20 cellular contexts compared by ENCODE assay signal in genomic region chr19:1085053-1085658, GRCh38. TPM values are rescaled to one million over a fixed set of nuclear protein-coding genes. Genes with fewer than 3 reads are reported as not detected.
DNase-seq lines count a peak whose midpoint lies in the region; ATAC-seq, FAIRE-seq and TF ChIP-seq lines count a peak whose summit lies in the region.
"Had no signal": no experiment of that assay in that cellular context is flagged by ENCODE, and none has a peak within 500 bp of the region (broad histone marks: within the 10 kb centered on the region; RNA-seq: fewer than 3 reads in every experiment).

No MANE protein-coding gene starts in this region.

- ATAC-seq in HG02571 (IDR thresholded peaks at IDR 0.05; ENCODE audit: unreplicated experiment): no peak
- ATAC-seq: heart left ventricle had no signal

- H3K9me3 Mint-ChIP-seq in CD14-positive monocyte: no peaks in the 10 kb centered on the region
- H3K9me3 Mint-ChIP-seq in CD8-positive, alpha-beta memory T cell: no peaks in the 10 kb centered on the region
- H3K9me3 Mint-ChIP-seq in activated CD4-positive, alpha-beta memory T cell treated with anti-CD3 and anti-CD28 coated beads for 36 hours: no peaks in the 10 kb centered on the region
- H3K9me3 Mint-ChIP-seq in glutamatergic neuron (ENCODE audit: unreplicated experiment): peaks cover 2% of the 10 kb centered on the region
- H3K9me3 Mint-ChIP-seq: mesothelial cell of epicardium had no signal

- peaks cover 53% of the 10 kb centered on the region for H3K36me3 ChIP-seq in CD8-positive, alpha-beta memory T cell (ENCODE audit: insufficient read depth, low read length)

- TF ChIP-seq CTCF in CD14-positive monocyte (IDR thresholded peaks at IDR 0.05): no peak
- TF ChIP-seq CTCF in glutamatergic neuron (IDR thresholded peaks at IDR 0.05; ENCODE audit: partially characterized antibody, unreplicated experiment): no peak

- H3K4me3 ChIP-seq in CD8-positive, alpha-beta memory T cell (ENCODE audit: low read length): no peak overlapping the region
- H3K4me3 ChIP-seq: esophagus muscularis mucosa, heart left ventricle, vagina had no signal

- peaks cover 67% of the 10 kb centered on the region for H3K4me1 Mint-ChIP-seq in CD14-positive monocyte
- H3K4me1 Mint-ChIP-seq in CD8-positive, alpha-beta memory T cell: peaks cover 34 to 80% (median 41%) of the 10 kb centered on the region in 3 donors
- H3K4me1 Mint-ChIP-seq in activated CD4-positive, alpha-beta memory T cell treated with anti-CD3 and anti-CD28 coated beads for 36 hours (ENCODE audit: low read depth): peaks cover 52% of the 10 kb centered on the region
- H3K4me1 Mint-ChIP-seq in glutamatergic neuron (ENCODE audit: low read depth, unreplicated experiment): peaks cover 2% of the 10 kb centered on the region
- H3K4me1 Mint-ChIP-seq: mesothelial cell of epicardium had no signal

- FAIRE-seq in RCC 7860 (lab: Jason Lieb, UNC): no peak
- FAIRE-seq: kidney had no signal

- intact Hi-C loops in CD14-positive monocyte (cut with micrococcal nuclease): no loop called here
- intact Hi-C loops in activated CD4-positive, alpha-beta memory T cell treated with anti-CD3 and anti-CD28 coated beads for 36 hours (cut with micrococcal nuclease): no loop called here

- peaks cover 74% of the 10 kb centered on the region for H3K4me1 ChIP-seq in CD8-positive, alpha-beta memory T cell (ENCODE audit: insufficient read depth, low read length)

- POLR2A ChIA-PET in CD8-positive, alpha-beta memory T cell (lab: Charles Lee): interaction anchor here (1.0 to 18.2 kb wide), 6 partner anchors 9 to 175 kb away, joined by 3 to 737 read pairs (median 4); partner anchors contain the start of gene ARHGAP45
- POLR2A ChIA-PET in activated CD4-positive, alpha-beta memory T cell treated with anti-CD3 and anti-CD28 coated beads for 36 hours (lab: Charles Lee): interaction anchor here (1.0 to 4.6 kb wide), 3 partner anchors 9 to 45 kb away, joined by 3 to 26 read pairs (median 18); partner anchors contain the start of gene POLR2E

- no peak overlapping the region for H3K4me3 Mint-ChIP-seq in CD14-positive monocyte
- H3K4me3 Mint-ChIP-seq in CD8-positive, alpha-beta memory T cell: peak overlapping the region in 5 of 7 donors; percentile 23 to 66 (median 39)
- peak overlapping the region; percentile 9 for H3K4me3 Mint-ChIP-seq in activated CD4-positive, alpha-beta memory T cell treated with anti-CD3 and anti-CD28 coated beads for 36 hours
- peak overlapping the region; percentile 18 for H3K4me3 Mint-ChIP-seq in glutamatergic neuron (ENCODE audit: unreplicated experiment)
- H3K4me3 Mint-ChIP-seq: mesothelial cell of epicardium had no signal

- H3K27ac Mint-ChIP-seq in CD14-positive monocyte: peak overlapping the region; percentile 64 to 89 (median 85)
- peak overlapping the region; percentile 55 to 93 (median 80) for H3K27ac Mint-ChIP-seq in CD8-positive, alpha-beta memory T cell
- peak overlapping the region; percentile 66 for H3K27ac Mint-ChIP-seq in activated CD4-positive, alpha-beta memory T cell treated with anti-CD3 and anti-CD28 coated beads for 36 hours
- peak overlapping the region; percentile 38 for H3K27ac Mint-ChIP-seq in glutamatergic neuron (ENCODE audit: unreplicated experiment)
- H3K27ac Mint-ChIP-seq: mesothelial cell of epicardium had no signal

- H3K36me3 Mint-ChIP-seq in CD14-positive monocyte (peaks cover 44 to 73% of the 10 kb centered on the region in 2 donors), glutamatergic neuron (ENCODE audit: unreplicated experiment) (no peaks in the 10 kb centered on the region)
- peaks cover 0 to 75% (median 0%) of the 10 kb centered on the region in 3 donors for H3K36me3 Mint-ChIP-seq in CD8-positive, alpha-beta memory T cell
- H3K36me3 Mint-ChIP-seq in activated CD4-positive, alpha-beta memory T cell treated with anti-CD3 and anti-CD28 coated beads for 36 hours: peaks cover 49% of the 10 kb centered on the region

- CTCF ChIA-PET in CD8-positive, alpha-beta memory T cell (lab: Charles Lee): interaction anchor here (0.9 to 18.7 kb wide), 6 partner anchors 9 to 159 kb away, joined by 3 to 264 read pairs (median 30); partner anchors contain the start of gene ARHGAP45
- CTCF ChIA-PET in activated CD4-positive, alpha-beta memory T cell treated with anti-CD3 and anti-CD28 coated beads for 36 hours (lab: Charles Lee): interaction anchor here (0.8 to 6.9 kb wide), 2 partner anchors 9 to 19 kb away, joined by 3 to 41 read pairs; partner anchors contain the start of gene ARHGAP45

- H3K9me3 ChIP-seq in CD8-positive, alpha-beta memory T cell (ENCODE audit: low read length): no peaks in the 10 kb centered on the region
- H3K9me3 ChIP-seq: esophagus muscularis mucosa, heart left ventricle, vagina had no signal

- H3K27me3 ChIP-seq in CD8-positive, alpha-beta memory T cell (ENCODE audit: insufficient read depth, low read length, poor library complexity, severe bottlenecking): no peaks in the 10 kb centered on the region
- H3K27me3 ChIP-seq: vagina had no signal

- DNase-seq in CD14-positive monocyte (ENCODE audit: low spot score) (no peak), glutamatergic neuron (no peak), RCC 7860 (ENCODE audit: low spot score) (no peak), iPS-NIHi11 (ENCODE audit: low spot score) (no peak)
- no peak for DNase-seq in CD8-positive, alpha-beta memory T cell
- no peak for DNase-seq in activated CD4-positive, alpha-beta memory T cell treated with anti-CD3 and anti-CD28 coated beads for 36 hours
- DNase-seq: activated CD4-positive, CD25-positive, alpha-beta regulatory T cell; C1 segment of cervical spinal cord; dermis blood vessel endothelial cell; kidney; NCI-H1417 treated with DMSO at 0.1 percent for 48 hours; NCI-H226; stimulated activated naive CD4-positive, alpha-beta T cell treated with Interleukin-2 at 50 U/mL for 16 hours had no signal

- peaks cover 0 to 5% (median 0%) of the 10 kb centered on the region in 3 donors for H3K27me3 Mint-ChIP-seq in CD14-positive monocyte (ENCODE audit: low read depth in 3 of 3)
- peaks cover 0 to 5% of the 10 kb centered on the region in 2 donors for H3K27me3 Mint-ChIP-seq in CD8-positive, alpha-beta memory T cell
- no peaks in the 10 kb centered on the region for H3K27me3 Mint-ChIP-seq in activated CD4-positive, alpha-beta memory T cell treated with anti-CD3 and anti-CD28 coated beads for 36 hours
- H3K27me3 Mint-ChIP-seq in glutamatergic neuron (ENCODE audit: unreplicated experiment): peaks cover 2% of the 10 kb centered on the region

- no peak overlapping the region for H3K27ac ChIP-seq in CD8-positive, alpha-beta memory T cell (ENCODE audit: low read depth, low read length)
- H3K27ac ChIP-seq: esophagus muscularis mucosa, heart left ventricle, HL-60, KMS-11, vagina had no signal

RNA-seq across cellular contexts. Expression of gene POLR2E, which starts 10.0 kb away (rescaled TPM):
- polyA plus RNA-seq in CD14-positive monocyte: 100 to 1,000 TPM; 195 to 222 TPM
- total RNA-seq in CD8-positive, alpha-beta memory T cell: 100 to 1,000 TPM; 270 to 278 TPM
- 249 TPM for polyA plus RNA-seq in CD8-positive, alpha-beta memory T cell
- 100 to 1,000 TPM; 204 to 207 TPM for total RNA-seq in activated CD4-positive, alpha-beta memory T cell treated with anti-CD3 and anti-CD28 coated beads for 36 hours
- total RNA-seq in glutamatergic neuron (ENCODE audit: unreplicated experiment): 140 TPM

RNA-seq across cellular contexts. Expression of gene ARHGAP45, which starts 18.2 kb away (rescaled TPM):
- polyA plus RNA-seq in CD14-positive monocyte: 100 to 1,000 TPM; 108 to 137 TPM
- 100 to 1,000 TPM; 212 to 220 TPM for total RNA-seq in CD8-positive, alpha-beta memory T cell
- polyA plus RNA-seq in CD8-positive, alpha-beta memory T cell: 478 TPM
- total RNA-seq in activated CD4-positive, alpha-beta memory T cell treated with anti-CD3 and anti-CD28 coated beads for 36 hours: 100 to 1,000 TPM; 136 to 142 TPM
- 1.7 TPM for total RNA-seq in glutamatergic neuron (ENCODE audit: unreplicated experiment)

RNA-seq across cellular contexts. Expression of gene GPX4, which starts 18.6 kb away (rescaled TPM):
- 100 to 1,000 TPM; 459 to 508 TPM for polyA plus RNA-seq in CD14-positive monocyte
- total RNA-seq in CD8-positive, alpha-beta memory T cell: 100 to 1,000 TPM; 222 TPM
- polyA plus RNA-seq in CD8-positive, alpha-beta memory T cell: 373 TPM
- total RNA-seq in activated CD4-positive, alpha-beta memory T cell treated with anti-CD3 and anti-CD28 coated beads for 36 hours: 100 to 1,000 TPM; 274 to 275 TPM
- total RNA-seq in glutamatergic neuron (ENCODE audit: unreplicated experiment): 210 TPM

RNA-seq across cellular contexts. Expression of gene ABCA7, which starts 45.2 kb away (rescaled TPM):
- polyA plus RNA-seq in CD14-positive monocyte: 1 to 10 TPM; 1.7 to 7.8 TPM
- total RNA-seq in CD8-positive, alpha-beta memory T cell: 10 to 100 TPM; 33.8 to 39.5 TPM
- polyA plus RNA-seq in CD8-positive, alpha-beta memory T cell: 14.1 TPM
- total RNA-seq in activated CD4-positive, alpha-beta memory T cell treated with anti-CD3 and anti-CD28 coated beads for 36 hours: 10 to 100 TPM; 28.3 to 29.3 TPM
- total RNA-seq in glutamatergic neuron (ENCODE audit: unreplicated experiment): 110 TPM

RNA-seq across cellular contexts. Expression of gene CNN2, which starts 58.7 kb away (rescaled TPM):
- 100 to 1,000 TPM in 1 of 2 donors, 10 to 100 TPM in 1; 69.9 to 144 TPM for polyA plus RNA-seq in CD14-positive monocyte
- total RNA-seq in CD8-positive, alpha-beta memory T cell: 10 to 100 TPM; 78.1 to 78.9 TPM
- 792 TPM for polyA plus RNA-seq in CD8-positive, alpha-beta memory T cell
- total RNA-seq in activated CD4-positive, alpha-beta memory T cell treated with anti-CD3 and anti-CD28 coated beads for 36 hours: 100 to 1,000 TPM; 123 to 130 TPM
- total RNA-seq in glutamatergic neuron (ENCODE audit: unreplicated experiment): 117 TPM

Comparison
In these comparisons a context has a peak if more than half of its experiments do, and no peak if none do; other contexts are left out.
1. H3K4me3 Mint-ChIP-seq: peak in CD8-positive, alpha-beta memory T cell (5 of 7), activated CD4-positive, alpha-beta memory T cell treated with anti-CD3 and anti-CD28 coated beads for 36 hours (single experiment) and glutamatergic neuron (single experiment); none in CD14-positive monocyte (0 of 2).
2. RNA of gene ARHGAP45, which starts 18.2 kb away (total RNA-seq): 212 to 220 TPM in CD8-positive, alpha-beta memory T cell and 136 to 142 TPM in activated CD4-positive, alpha-beta memory T cell treated with anti-CD3 and anti-CD28 coated beads for 36 hours; 1.7 TPM in glutamatergic neuron (single experiment); every median in the first group is over 10 times any median in the second.
3. Peak in every context shown above with its lines, with median percentiles within 50 percentile points of each other: H3K27ac Mint-ChIP-seq.